1 cellular context compared by ENCODE assay signal in the genomic region with DNA sequence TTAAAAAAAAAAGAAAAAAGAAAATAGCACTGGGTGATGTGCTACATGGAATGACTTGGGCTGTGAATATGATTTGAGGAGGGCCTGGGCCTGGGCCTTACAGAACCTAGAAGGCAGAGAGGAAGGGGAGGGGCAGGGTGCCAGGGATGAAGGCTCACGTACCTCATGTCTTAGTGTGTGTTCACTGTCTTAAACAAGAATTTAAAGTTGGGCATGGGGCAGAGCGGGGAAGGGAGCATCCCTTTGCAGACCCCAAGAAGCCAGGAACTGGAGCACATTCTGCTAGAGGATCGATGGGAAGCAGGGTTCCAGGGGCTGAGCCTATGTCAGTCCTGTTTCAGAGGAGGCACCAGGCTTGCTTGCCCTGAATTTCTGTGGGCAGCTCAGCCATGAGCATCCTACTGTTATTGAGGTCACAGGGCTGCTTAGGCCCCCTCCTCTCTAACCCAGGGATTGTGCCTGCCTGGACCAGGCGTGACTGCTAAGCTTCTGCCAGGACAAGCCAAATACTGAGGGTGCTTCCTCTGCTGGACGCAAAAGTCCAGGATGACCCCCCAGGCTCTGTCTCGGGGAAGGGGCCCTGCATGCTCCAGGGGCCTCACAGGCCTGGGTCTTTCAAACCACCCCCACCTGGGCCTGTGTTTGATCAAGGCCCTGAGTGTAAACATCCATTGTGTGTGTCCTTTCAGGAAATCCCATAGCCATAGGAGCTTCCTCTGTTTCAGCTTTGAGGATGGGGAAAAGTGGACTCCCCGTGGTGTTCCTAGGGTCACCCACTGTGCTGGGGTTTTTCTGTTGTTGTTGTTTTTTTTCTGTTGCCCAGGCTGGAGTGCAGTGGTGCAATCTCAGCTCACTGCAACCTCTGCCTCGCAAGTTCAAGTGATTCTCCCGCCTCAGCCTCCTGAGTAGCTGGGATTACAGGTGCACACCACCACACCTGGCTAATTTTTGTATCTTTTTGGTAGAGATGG.
A peak's percentile ranks its signal among the peaks of the same experiment; 100 is the strongest.
TF ChIP-seq lines count a peak whose summit lies in the region.

No MANE protein-coding gene starts in this region.

TF ChIP-seq in HepG2, 621 proteins besides CTCF, POLR2A, EP300 and RAD21 (continued from another document and continues in another):
- TF ChIP-seq, protein P1, sequence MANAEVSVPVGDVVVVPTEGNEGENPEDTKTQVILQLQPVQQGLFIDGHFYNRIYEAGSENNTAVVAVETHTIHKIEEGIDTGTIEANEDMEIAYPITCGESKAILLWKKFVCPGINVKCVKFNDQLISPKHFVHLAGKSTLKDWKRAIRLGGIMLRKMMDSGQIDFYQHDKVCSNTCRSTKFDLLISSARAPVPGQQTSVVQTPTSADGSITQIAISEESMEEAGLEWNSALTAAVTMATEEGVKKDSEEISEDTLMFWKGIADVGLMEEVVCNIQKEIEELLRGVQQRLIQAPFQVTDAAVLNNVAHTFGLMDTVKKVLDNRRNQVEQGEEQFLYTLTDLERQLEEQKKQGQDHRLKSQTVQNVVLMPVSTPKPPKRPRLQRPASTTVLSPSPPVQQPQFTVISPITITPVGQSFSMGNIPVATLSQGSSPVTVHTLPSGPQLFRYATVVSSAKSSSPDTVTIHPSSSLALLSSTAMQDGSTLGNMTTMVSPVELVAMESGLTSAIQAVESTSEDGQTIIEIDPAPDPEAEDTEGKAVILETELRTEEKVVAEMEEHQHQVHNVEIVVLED (CRISPR knock-in tag; IDR thresholded peaks at IDR 0.05; ENCODE audit: borderline replicate concordance), result peak; percentile 59; the same call in 1 of the 2 replicates
- TF ChIP-seq ZNF10 (CRISPR knock-in tag; IDR thresholded peaks at IDR 0.05; ENCODE audit: borderline replicate concordance, low read depth) (no peak), SPEN (CRISPR knock-in tag; IDR thresholded peaks at IDR 0.05; ENCODE audit: low read depth) (peak; percentile 55; the same call in 1 of the 2 replicates), HHEX (CRISPR knock-in tag; IDR thresholded peaks at IDR 0.05) (0 out of 2 replicates have a peak, but pooled peaks have one; percentile 10), PHF21A (CRISPR knock-in tag; IDR thresholded peaks at IDR 0.05) (peak; percentile 87), PAF1 (CRISPR knock-in tag; IDR thresholded peaks at IDR 0.05) (no peak), MBD4 (IDR thresholded peaks at IDR 0.05; ENCODE audit: borderline replicate concordance, low read length) (no peak), ZNF549 (CRISPR knock-in tag; IDR thresholded peaks at IDR 0.05) (no peak), ZNF446 (CRISPR knock-in tag; IDR thresholded peaks at IDR 0.05) (no peak), HDAC6 (IDR thresholded peaks at IDR 0.05; ENCODE audit: low read depth, low read length) (no peak), RFXAP (CRISPR knock-in tag; IDR thresholded peaks at IDR 0.05; ENCODE audit: borderline replicate concordance) (0 out of 2 replicates have a peak, but pooled peaks have one; percentile 60), SMYD3 (CRISPR knock-in tag; IDR thresholded peaks at IDR 0.05) (no peak), RARA (CRISPR knock-in tag; IDR thresholded peaks at IDR 0.05) (peak; percentile 87), MYC (CRISPR knock-in tag; IDR thresholded peaks at IDR 0.05; ENCODE audit: borderline replicate concordance) (peak; percentile 50; the same call in 1 of the 2 replicates), HNRNPL (IDR thresholded peaks at IDR 0.05; ENCODE audit: low read depth, low read length) (no peak), RXRB (CRISPR knock-in tag; IDR thresholded peaks at IDR 0.05; ENCODE audit: borderline replicate concordance) (peak; percentile 84), CEBPG (CRISPR knock-in tag; IDR thresholded peaks at IDR 0.05) (peak; percentile 60; the same call in 1 of the 2 replicates), XBP1 (CRISPR knock-in tag; IDR thresholded peaks at IDR 0.05) (no peak), ZNF543 (CRISPR knock-in tag; IDR thresholded peaks at IDR 0.05) (0 out of 2 replicates have a peak, but pooled peaks have one; percentile 57), PPARG (CRISPR knock-in tag; conservative IDR thresholded peaks at IDR 0.05) (peak; percentile 62; the same call in 1 of the 2 replicates)
- TF ChIP-seq, protein P2, sequence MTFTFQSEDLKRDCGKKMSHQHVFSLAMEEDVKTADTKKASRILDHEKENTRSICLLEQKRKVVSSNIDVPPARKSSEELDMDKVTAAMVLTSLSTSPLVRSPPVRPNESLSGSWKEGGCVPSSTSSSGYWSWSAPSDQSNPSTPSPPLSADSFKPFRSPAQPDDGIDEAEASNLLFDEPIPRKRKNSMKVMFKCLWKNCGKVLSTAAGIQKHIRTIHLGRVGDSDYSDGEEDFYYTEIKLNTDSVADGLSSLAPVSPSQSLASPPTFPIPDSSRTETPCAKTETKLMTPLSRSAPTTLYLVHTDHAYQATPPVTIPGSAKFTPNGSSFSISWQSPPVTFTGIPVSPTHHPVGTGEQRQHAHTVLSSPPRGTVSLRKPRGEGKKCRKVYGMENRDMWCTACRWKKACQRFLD (CRISPR knock-in tag; IDR thresholded peaks at IDR 0.05; ENCODE audit: borderline replicate concordance), result no peak
- TF ChIP-seq, protein P3, sequence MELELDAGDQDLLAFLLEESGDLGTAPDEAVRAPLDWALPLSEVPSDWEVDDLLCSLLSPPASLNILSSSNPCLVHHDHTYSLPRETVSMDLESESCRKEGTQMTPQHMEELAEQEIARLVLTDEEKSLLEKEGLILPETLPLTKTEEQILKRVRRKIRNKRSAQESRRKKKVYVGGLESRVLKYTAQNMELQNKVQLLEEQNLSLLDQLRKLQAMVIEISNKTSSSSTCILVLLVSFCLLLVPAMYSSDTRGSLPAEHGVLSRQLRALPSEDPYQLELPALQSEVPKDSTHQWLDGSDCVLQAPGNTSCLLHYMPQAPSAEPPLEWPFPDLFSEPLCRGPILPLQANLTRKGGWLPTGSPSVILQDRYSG (CRISPR knock-in tag; IDR thresholded peaks at IDR 0.05), result no peak
- TF ChIP-seq, protein P4, sequence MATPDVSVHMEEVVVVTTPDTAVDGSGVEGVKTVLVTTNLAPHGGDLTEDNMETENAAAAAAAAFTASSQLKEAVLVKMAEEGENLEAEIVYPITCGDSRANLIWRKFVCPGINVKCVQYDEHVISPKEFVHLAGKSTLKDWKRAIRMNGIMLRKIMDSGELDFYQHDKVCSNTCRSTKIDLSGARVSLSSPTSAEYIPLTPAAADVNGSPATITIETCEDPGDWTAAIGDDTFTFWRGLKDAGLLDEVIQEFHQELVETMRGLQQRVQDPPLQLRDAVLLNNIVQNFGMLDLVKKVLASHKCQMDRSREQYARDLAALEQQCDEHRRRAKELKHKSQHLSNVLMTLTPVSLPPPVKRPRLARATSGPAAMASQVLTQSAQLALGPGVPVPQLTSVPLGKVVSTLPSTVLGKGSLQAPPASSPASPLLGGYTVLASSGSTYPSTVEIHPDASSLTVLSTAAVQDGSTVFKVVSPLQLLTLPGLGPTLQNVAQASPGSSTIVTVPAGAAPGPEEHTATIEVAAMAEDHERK (CRISPR knock-in tag; IDR thresholded peaks at IDR 0.05; ENCODE audit: low read depth), result no peak
- TF ChIP-seq, protein P5, sequence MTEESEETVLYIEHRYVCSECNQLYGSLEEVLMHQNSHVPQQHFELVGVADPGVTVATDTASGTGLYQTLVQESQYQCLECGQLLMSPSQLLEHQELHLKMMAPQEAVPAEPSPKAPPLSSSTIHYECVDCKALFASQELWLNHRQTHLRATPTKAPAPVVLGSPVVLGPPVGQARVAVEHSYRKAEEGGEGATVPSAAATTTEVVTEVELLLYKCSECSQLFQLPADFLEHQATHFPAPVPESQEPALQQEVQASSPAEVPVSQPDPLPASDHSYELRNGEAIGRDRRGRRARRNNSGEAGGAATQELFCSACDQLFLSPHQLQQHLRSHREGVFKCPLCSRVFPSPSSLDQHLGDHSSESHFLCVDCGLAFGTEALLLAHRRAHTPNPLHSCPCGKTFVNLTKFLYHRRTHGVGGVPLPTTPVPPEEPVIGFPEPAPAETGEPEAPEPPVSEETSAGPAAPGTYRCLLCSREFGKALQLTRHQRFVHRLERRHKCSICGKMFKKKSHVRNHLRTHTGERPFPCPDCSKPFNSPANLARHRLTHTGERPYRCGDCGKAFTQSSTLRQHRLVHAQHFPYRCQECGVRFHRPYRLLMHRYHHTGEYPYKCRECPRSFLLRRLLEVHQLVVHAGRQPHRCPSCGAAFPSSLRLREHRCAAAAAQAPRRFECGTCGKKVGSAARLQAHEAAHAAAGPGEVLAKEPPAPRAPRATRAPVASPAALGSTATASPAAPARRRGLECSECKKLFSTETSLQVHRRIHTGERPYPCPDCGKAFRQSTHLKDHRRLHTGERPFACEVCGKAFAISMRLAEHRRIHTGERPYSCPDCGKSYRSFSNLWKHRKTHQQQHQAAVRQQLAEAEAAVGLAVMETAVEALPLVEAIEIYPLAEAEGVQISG (CRISPR knock-in tag; IDR thresholded peaks at IDR 0.05), result peak; percentile 49; the same call in 1 of the 2 replicates
- TF ChIP-seq, protein P6, sequence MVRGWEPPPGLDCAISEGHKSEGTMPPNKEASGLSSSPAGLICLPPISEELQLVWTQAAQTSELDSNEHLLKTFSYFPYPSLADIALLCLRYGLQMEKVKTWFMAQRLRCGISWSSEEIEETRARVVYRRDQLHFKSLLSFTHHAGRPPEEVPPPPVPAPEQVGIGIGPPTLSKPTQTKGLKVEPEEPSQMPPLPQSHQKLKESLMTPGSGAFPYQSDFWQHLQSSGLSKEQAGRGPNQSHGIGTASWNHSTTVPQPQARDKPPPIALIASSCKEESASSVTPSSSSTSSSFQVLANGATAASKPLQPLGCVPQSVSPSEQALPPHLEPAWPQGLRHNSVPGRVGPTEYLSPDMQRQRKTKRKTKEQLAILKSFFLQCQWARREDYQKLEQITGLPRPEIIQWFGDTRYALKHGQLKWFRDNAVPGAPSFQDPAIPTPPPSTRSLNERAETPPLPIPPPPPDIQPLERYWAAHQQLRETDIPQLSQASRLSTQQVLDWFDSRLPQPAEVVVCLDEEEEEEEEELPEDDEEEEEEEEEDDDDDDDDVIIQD (CRISPR knock-in tag; IDR thresholded peaks at IDR 0.05; ENCODE audit: low read depth), result 0 out of 2 replicates have a peak, but pooled peaks have one; percentile 37
- TF ChIP-seq, protein P7, sequence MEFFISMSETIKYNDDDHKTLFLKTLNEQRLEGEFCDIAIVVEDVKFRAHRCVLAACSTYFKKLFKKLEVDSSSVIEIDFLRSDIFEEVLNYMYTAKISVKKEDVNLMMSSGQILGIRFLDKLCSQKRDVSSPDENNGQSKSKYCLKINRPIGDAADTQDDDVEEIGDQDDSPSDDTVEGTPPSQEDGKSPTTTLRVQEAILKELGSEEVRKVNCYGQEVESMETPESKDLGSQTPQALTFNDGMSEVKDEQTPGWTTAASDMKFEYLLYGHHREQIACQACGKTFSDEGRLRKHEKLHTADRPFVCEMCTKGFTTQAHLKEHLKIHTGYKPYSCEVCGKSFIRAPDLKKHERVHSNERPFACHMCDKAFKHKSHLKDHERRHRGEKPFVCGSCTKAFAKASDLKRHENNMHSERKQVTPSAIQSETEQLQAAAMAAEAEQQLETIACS (CRISPR knock-in tag; IDR thresholded peaks at IDR 0.05), result no peak
- TF ChIP-seq, protein P8, sequence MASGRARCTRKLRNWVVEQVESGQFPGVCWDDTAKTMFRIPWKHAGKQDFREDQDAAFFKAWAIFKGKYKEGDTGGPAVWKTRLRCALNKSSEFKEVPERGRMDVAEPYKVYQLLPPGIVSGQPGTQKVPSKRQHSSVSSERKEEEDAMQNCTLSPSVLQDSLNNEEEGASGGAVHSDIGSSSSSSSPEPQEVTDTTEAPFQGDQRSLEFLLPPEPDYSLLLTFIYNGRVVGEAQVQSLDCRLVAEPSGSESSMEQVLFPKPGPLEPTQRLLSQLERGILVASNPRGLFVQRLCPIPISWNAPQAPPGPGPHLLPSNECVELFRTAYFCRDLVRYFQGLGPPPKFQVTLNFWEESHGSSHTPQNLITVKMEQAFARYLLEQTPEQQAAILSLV (CRISPR knock-in tag; IDR thresholded peaks at IDR 0.05; ENCODE audit: borderline replicate concordance), result no peak
- TF ChIP-seq, protein P9, sequence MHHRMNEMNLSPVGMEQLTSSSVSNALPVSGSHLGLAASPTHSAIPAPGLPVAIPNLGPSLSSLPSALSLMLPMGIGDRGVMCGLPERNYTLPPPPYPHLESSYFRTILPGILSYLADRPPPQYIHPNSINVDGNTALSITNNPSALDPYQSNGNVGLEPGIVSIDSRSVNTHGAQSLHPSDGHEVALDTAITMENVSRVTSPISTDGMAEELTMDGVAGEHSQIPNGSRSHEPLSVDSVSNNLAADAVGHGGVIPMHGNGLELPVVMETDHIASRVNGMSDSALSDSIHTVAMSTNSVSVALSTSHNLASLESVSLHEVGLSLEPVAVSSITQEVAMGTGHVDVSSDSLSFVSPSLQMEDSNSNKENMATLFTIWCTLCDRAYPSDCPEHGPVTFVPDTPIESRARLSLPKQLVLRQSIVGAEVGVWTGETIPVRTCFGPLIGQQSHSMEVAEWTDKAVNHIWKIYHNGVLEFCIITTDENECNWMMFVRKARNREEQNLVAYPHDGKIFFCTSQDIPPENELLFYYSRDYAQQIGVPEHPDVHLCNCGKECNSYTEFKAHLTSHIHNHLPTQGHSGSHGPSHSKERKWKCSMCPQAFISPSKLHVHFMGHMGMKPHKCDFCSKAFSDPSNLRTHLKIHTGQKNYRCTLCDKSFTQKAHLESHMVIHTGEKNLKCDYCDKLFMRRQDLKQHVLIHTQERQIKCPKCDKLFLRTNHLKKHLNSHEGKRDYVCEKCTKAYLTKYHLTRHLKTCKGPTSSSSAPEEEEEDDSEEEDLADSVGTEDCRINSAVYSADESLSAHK (CRISPR knock-in tag; IDR thresholded peaks at IDR 0.05; ENCODE audit: borderline replicate concordance), result no peak
